19 cellular contexts compared by ENCODE assay signal in the genomic region with DNA sequence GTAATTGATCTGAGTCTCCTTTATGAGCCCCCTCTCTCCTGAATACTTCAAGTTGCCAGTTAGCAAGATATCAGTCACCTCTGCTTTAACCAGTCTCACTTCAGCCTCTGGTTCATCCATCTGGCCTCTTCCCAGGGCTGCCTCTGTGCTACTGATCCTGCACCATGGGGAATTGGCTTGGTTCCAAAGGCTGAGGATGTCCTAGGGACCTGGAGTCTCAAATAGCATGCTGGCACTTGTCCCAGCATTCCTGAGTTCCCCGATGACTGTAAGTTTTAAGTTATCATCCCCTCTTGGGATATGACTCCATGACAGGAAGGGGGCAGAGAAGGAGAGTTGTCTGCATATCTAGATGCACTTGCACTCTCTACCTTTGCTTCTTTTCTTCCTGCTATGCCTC.
DNase-seq lines count a peak whose midpoint lies in the region; ATAC-seq and TF ChIP-seq lines count a peak whose summit lies in the region.
"Had no signal": no experiment of that assay in that cellular context is flagged by ENCODE, and none has a peak within 500 bp of the region (broad histone marks: within the 10 kb centered on the region; RNA-seq: fewer than 3 reads in every experiment).

No MANE protein-coding gene starts in this region.

- H3K4me1 ChIP-seq in BE2C: peaks cover 24% of the 10 kb centered on the region
- H3K4me1 ChIP-seq in tibial nerve: peaks cover 0 to 2% (median 0%) of the 10 kb centered on the region in 4 donors
- H3K4me1 ChIP-seq: parathyroid adenoma had no signal

- peak; percentile 90 for DNase-seq in BE2C
- DNase-seq in EH (ENCODE audit: low read depth): peak; percentile 64
- DNase-seq in NCI-H446 (lab: John Stamatoyannopoulos, UW): peak; percentile 50 to 83
- peak; percentile 47 for DNase-seq in fibroblast of mammary gland (ENCODE audit: low read depth)
- DNase-seq in tibial nerve (ENCODE audit: low spot score in 2 of 2): no peak
- no peak for DNase-seq in WTC11 (ENCODE audit: low spot score)
- DNase-seq: activated CD8-positive, alpha-beta T cell treated with anti-CD3 and anti-CD28 coated beads, Interleukin-2, amount 10 ng/mL, durations not matched to agents 7 days and 5 days; amniotic stem cell; DND-41; NCI-H1694 treated with DMSO at 0.1 percent for 48 hours; stimulated activated naive CD8-positive, alpha-beta T cell treated with anti-CD3 and anti-CD28 coated beads, Interleukin-15, amount 100 ng/mL, for 72 hours had no signal

- TF ChIP-seq CTCF in BE2C (IDR thresholded peaks at IDR 0.05; ENCODE audit: low read depth, low read length) (no peak), fibroblast of mammary gland (conservative IDR thresholded peaks at IDR 0.05; ENCODE audit: control insufficient read depth, insufficient read depth, low read depth, low read length) (no peak), tibial nerve (IDR thresholded peaks at IDR 0.05) (no peak), WTC11 (IDR thresholded peaks at IDR 0.05) (no peak)

- no peak for TF ChIP-seq EP300 in tibial nerve (IDR thresholded peaks at IDR 0.05)

- no peak overlapping the region for H3K4me3 ChIP-seq in BE2C (ENCODE audit: low read depth, low read length)
- no peak overlapping the region for H3K4me3 ChIP-seq in fibroblast of mammary gland (ENCODE audit: control insufficient read depth, low read depth, low read length)
- no peak overlapping the region for H3K4me3 ChIP-seq in tibial nerve
- H3K4me3 ChIP-seq: coronary artery, hepatocyte, smooth muscle cell had no signal

- H3K36me3 Mint-ChIP-seq in WTC11: no peaks in the 10 kb centered on the region

- H3K27me3 ChIP-seq in BE2C (no peaks in the 10 kb centered on the region), tibial nerve (no peaks in the 10 kb centered on the region)
- H3K27me3 ChIP-seq: hepatocyte had no signal

- TF ChIP-seq POLR2A in tibial nerve (IDR thresholded peaks at IDR 0.05): no peak

- H3K9me3 Mint-ChIP-seq in WTC11: peaks cover 13% of the 10 kb centered on the region
- H3K9me3 Mint-ChIP-seq: activated T-helper 2 cell treated with anti-CD3 and anti-CD28 coated beads, Interferon-gamma antibody, Interleukin-2, Interleukin-4, amounts not matched to agents 10 μg/mL and 5 μg/mL and 100 μg/mL, durations not matched to agents 14 hours and 24 hours and 36 hours; stimulated activated naive CD8-positive, alpha-beta T cell treated with anti-CD3 and anti-CD28 coated beads, Interleukin-15, amount 100 ng/mL, for 72 hours had no signal

- H3K27ac Mint-ChIP-seq in WTC11: no peak overlapping the region
- H3K27ac Mint-ChIP-seq: activated CD8-positive, alpha-beta T cell treated with anti-CD3 and anti-CD28 coated beads, Interleukin-2, amount 10 ng/mL, durations not matched to agents 7 days and 5 days; activated T-helper 2 cell treated with anti-CD3 and anti-CD28 coated beads, Interferon-gamma antibody, Interleukin-2, Interleukin-4, amounts not matched to agents 10 μg/mL and 5 μg/mL and 100 μg/mL, durations not matched to agents 14 hours and 24 hours and 36 hours; stimulated activated naive CD8-positive, alpha-beta T cell treated with anti-CD3 and anti-CD28 coated beads, Interleukin-15, amount 100 ng/mL, for 72 hours had no signal

- H3K36me3 ChIP-seq in BE2C (no peaks in the 10 kb centered on the region), tibial nerve (no peaks in the 10 kb centered on the region)

- POLR2A ChIA-PET in WTC11 (lab: Charles Lee): interaction anchor here (0.6 kb wide), 1 partner anchor 1027 kb away, joined by 8 read pairs; no protein-coding TSS in a partner anchor

- no peaks in the 10 kb centered on the region for H3K27me3 Mint-ChIP-seq in WTC11 (ENCODE audit: low read depth)

- ATAC-seq in GM19463 (IDR thresholded peaks at IDR 0.05; ENCODE audit: unreplicated experiment) (no peak), WTC11 (no peak), GM19395 (IDR thresholded peaks at IDR 0.05; ENCODE audit: unreplicated experiment) (no peak)
- ATAC-seq: activated CD8-positive, alpha-beta T cell treated with anti-CD3 and anti-CD28 coated beads, Interleukin-2, amount 10 ng/mL, durations not matched to agents 7 days and 5 days; esophagus mucosa; stimulated activated naive CD8-positive, alpha-beta T cell treated with anti-CD3 and anti-CD28 coated beads, Interleukin-15, amount 100 ng/mL, for 72 hours had no signal

- CTCF ChIA-PET in WTC11 (lab: Charles Lee): no interaction called here

- 42 to 52% methylated on average over 1 of the region's 1 CpG for WGBS in tibial nerve, 2 donors

- H3K4me1 Mint-ChIP-seq in WTC11: peaks cover 6% of the 10 kb centered on the region
- H3K4me1 Mint-ChIP-seq: stimulated activated naive CD8-positive, alpha-beta T cell treated with anti-CD3 and anti-CD28 coated beads, Interleukin-15, amount 100 ng/mL, for 72 hours had no signal

- H3K27ac ChIP-seq in tibial nerve: no peak overlapping the region
- H3K27ac ChIP-seq: coronary artery, hepatocyte, parathyroid adenoma had no signal

- H3K9me3 ChIP-seq in BE2C (no peaks in the 10 kb centered on the region), tibial nerve (no peaks in the 10 kb centered on the region)

- no peak overlapping the region for H3K4me3 Mint-ChIP-seq in WTC11
- H3K4me3 Mint-ChIP-seq: activated CD8-positive, alpha-beta T cell treated with anti-CD3 and anti-CD28 coated beads, Interleukin-2, amount 10 ng/mL, durations not matched to agents 7 days and 5 days; stimulated activated naive CD8-positive, alpha-beta T cell treated with anti-CD3 and anti-CD28 coated beads, Interleukin-15, amount 100 ng/mL, for 72 hours had no signal

TF ChIP-seq in WTC11, 78 proteins besides CTCF, POLR2A, EP300 and RAD21:
- TF ChIP-seq GABPB1 (CRISPR knock-in tag; IDR thresholded peaks at IDR 0.05) (no peak), SMAD4 (CRISPR knock-in tag; IDR thresholded peaks at IDR 0.05) (no peak), FOXP1 (CRISPR knock-in tag; IDR thresholded peaks at IDR 0.05; ENCODE audit: borderline replicate concordance) (no peak), FOXJ3 (CRISPR knock-in tag; IDR thresholded peaks at IDR 0.05; ENCODE audit: borderline replicate concordance) (no peak), MYBL2 (CRISPR knock-in tag; IDR thresholded peaks at IDR 0.05) (no peak), KAT7 (CRISPR knock-in tag; IDR thresholded peaks at IDR 0.05; ENCODE audit: borderline replicate concordance) (no peak)
- TF ChIP-seq, protein P1, sequence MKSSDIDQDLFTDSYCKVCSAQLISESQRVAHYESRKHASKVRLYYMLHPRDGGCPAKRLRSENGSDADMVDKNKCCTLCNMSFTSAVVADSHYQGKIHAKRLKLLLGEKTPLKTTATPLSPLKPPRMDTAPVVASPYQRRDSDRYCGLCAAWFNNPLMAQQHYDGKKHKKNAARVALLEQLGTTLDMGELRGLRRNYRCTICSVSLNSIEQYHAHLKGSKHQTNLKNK (CRISPR knock-in tag; IDR thresholded peaks at IDR 0.05): no peak
- TF ChIP-seq, protein P2, sequence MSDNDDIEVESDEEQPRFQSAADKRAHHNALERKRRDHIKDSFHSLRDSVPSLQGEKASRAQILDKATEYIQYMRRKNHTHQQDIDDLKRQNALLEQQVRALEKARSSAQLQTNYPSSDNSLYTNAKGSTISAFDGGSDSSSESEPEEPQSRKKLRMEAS (CRISPR knock-in tag; IDR thresholded peaks at IDR 0.05): no peak

Comparison
In these comparisons a context has a peak if more than half of its experiments do, and no peak if none do; other contexts are left out.
1. DNase-seq: peak in BE2C (single experiment), EH (single experiment), NCI-H446 (2 of 2) and fibroblast of mammary gland (single experiment); none in tibial nerve (0 of 2) and WTC11 (single experiment).